In genomic region chr9:68966496-68966944, GRCh38 we compare ENCODE assay signal across 19 cellular contexts. TPM values are rescaled to one million over a fixed set of nuclear protein-coding genes. Genes with fewer than 3 reads are reported as not detected.
DNase-seq lines count a peak whose midpoint lies in the region; ATAC-seq and TF ChIP-seq lines count a peak whose summit lies in the region.
"Had no signal": no experiment of that assay in that cellular context is flagged by ENCODE, and none has a peak within 500 bp of the region (broad histone marks: within the 10 kb centered on the region; RNA-seq: fewer than 3 reads in every experiment).

No MANE protein-coding gene starts in this region.

- no peak overlapping the region for H3K4me3 Mint-ChIP-seq in activated CD4-positive, alpha-beta T cell treated with anti-CD3 and anti-CD28 coated beads, Interleukin-2, amount 10 ng/mL, durations not matched to agents 24 days and 14 days
- H3K4me3 Mint-ChIP-seq: B cell had no signal

- DNase-seq in activated CD4-positive, alpha-beta T cell treated with anti-CD3 and anti-CD28 coated beads, Interleukin-2, amount 10 ng/mL, durations not matched to agents 24 days and 14 days, result no peak
- DNase-seq in hypothalamus (lab: John Stamatoyannopoulos, UW) (no peak), Peyer's patch (no peak)
- DNase-seq: activated CD8-positive, alpha-beta memory T cell treated with anti-CD3 and anti-CD28 coated beads for 24 hours; NCI-H2227 treated with DMSO at 0.1 percent for 48 hours; stimulated activated CD4-positive, alpha-beta T cell treated with anti-CD3 and anti-CD28 coated beads, Interleukin-2, amount 100 ng/mL, for 48 hours; stimulated activated naive CD4-positive, alpha-beta T cell treated with Interleukin-2 at 50 U/mL for 16 hours; T1000 had no signal

- no peaks in the 10 kb centered on the region for H3K27me3 Mint-ChIP-seq in activated CD4-positive, alpha-beta T cell treated with anti-CD3 and anti-CD28 coated beads, Interleukin-2, amount 10 ng/mL, durations not matched to agents 24 days and 14 days
- H3K27me3 Mint-ChIP-seq: B cell had no signal

- H3K4me3 ChIP-seq in Peyer's patch, result no peak overlapping the region

- no peak overlapping the region for H3K27ac ChIP-seq in Peyer's patch

- no peaks in the 10 kb centered on the region for H3K9me3 ChIP-seq in Peyer's patch

- H3K36me3 ChIP-seq in Peyer's patch, result no peaks in the 10 kb centered on the region

- H3K27ac Mint-ChIP-seq in activated CD4-positive, alpha-beta T cell treated with anti-CD3 and anti-CD28 coated beads, Interleukin-2, amount 10 ng/mL, durations not matched to agents 24 days and 14 days, result no peak overlapping the region
- H3K27ac Mint-ChIP-seq: activated naive CD4-positive, alpha-beta T cell treated with anti-CD3 and anti-CD28 coated beads, Interleukin-2, amount 50 U/mL, for 72 hours; B cell had no signal

- peaks cover 12% of the 10 kb centered on the region for H3K36me3 Mint-ChIP-seq in activated CD4-positive, alpha-beta T cell treated with anti-CD3 and anti-CD28 coated beads, Interleukin-2, amount 10 ng/mL, durations not matched to agents 24 days and 14 days (ENCODE audit: low read depth)

- H3K4me1 Mint-ChIP-seq in activated CD4-positive, alpha-beta T cell treated with anti-CD3 and anti-CD28 coated beads, Interleukin-2, amount 10 ng/mL, durations not matched to agents 24 days and 14 days, result peaks cover 16% of the 10 kb centered on the region
- H3K4me1 Mint-ChIP-seq: B cell had no signal

- peaks cover 0 to 30% (median 5%) of the 10 kb centered on the region in 4 donors for H3K4me1 ChIP-seq in Peyer's patch

- H3K9me3 Mint-ChIP-seq in activated CD4-positive, alpha-beta T cell treated with anti-CD3 and anti-CD28 coated beads, Interleukin-2, amount 10 ng/mL, durations not matched to agents 24 days and 14 days, result peaks cover 9% of the 10 kb centered on the region
- H3K9me3 Mint-ChIP-seq: activated naive CD4-positive, alpha-beta T cell treated with anti-CD3 and anti-CD28 coated beads, Interleukin-2, amount 50 U/mL, for 72 hours had no signal

- TF ChIP-seq POLR2A in Peyer's patch (IDR thresholded peaks at IDR 0.05), result no peak

- ATAC-seq in GM18508 (IDR thresholded peaks at IDR 0.05; ENCODE audit: insufficient read depth, unreplicated experiment) (peak; percentile 48), GM19452 (IDR thresholded peaks at IDR 0.05; ENCODE audit: unreplicated experiment) (peak; percentile 63), HG02798 (IDR thresholded peaks at IDR 0.05; ENCODE audit: poor library complexity, unreplicated experiment) (peak; percentile 84), HG03460 (IDR thresholded peaks at IDR 0.05; ENCODE audit: unreplicated experiment) (peak; percentile 76), GM18519 (IDR thresholded peaks at IDR 0.05; ENCODE audit: low FRiP score, unreplicated experiment) (no peak)

- intact Hi-C loops in activated CD4-positive, alpha-beta T cell treated with anti-CD3 and anti-CD28 coated beads, Interleukin-2, amount 10 ng/mL, durations not matched to agents 24 days and 14 days (cut with micrococcal nuclease), result no loop called here

- TF ChIP-seq CTCF in Peyer's patch (IDR thresholded peaks at IDR 0.05), result no peak

- H3K27me3 ChIP-seq in Peyer's patch, result no peaks in the 10 kb centered on the region

RNA-seq across cellular contexts. Expression of gene PRKACG, which starts 47.4 kb away (rescaled TPM):
- not detected in 2 replicates for total RNA-seq in activated CD4-positive, alpha-beta T cell treated with anti-CD3 and anti-CD28 coated beads, Interleukin-2, amount 10 ng/mL, durations not matched to agents 24 days and 14 days
- not detected for total RNA-seq in Peyer's patch
- total RNA-seq: activated naive CD4-positive, alpha-beta T cell treated with anti-CD3 and anti-CD28 coated beads, Interleukin-2, amount 50 U/mL, for 72 hours; B cell; cardiac septum; Daoy; kidney epithelial cell; RPMI7951 had no signal
